ENCODE assay signal across 23 cellular contexts in the genomic region with DNA sequence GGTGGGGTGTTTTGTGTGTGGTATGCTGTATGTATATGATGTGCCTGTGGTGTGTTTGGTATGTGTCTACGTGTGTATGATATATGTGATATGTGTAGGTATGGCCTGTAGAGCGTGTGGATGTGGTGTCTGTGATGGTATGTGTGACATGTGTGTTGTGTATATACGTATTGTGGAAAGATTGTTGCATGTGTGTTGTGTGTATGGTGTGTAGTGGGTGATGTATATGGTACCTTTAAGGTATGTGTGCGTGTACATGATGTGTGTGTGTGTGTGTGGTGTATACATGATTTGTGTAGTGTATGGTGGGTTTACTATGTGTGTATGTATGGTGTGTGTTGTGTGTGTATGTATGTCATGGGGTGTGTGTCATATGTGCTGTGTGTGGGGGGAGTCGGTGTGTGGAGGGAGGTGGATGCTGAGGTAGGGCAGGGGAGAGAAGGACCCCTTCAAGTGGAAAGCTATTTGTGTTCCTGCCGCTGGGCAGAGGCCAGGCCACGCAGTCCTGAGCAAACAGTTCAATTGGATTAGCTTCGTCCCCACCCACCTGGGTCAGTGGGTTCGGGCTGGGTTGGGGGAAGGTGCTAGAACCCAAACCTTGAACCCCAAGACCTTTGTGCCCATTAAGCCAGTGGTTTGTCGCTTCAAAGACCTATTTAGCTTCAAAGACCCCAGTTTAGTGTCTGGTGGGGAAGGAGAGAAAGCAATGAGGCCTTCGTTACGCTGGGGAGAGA. TPM values are rescaled to one million over a fixed set of nuclear protein-coding genes. Genes with fewer than 3 reads are reported as not detected.
"Had no signal": no experiment of that assay in that cellular context is flagged by ENCODE, and none has a peak within 500 bp of the region (broad histone marks: within the 10 kb centered on the region; RNA-seq: fewer than 3 reads in every experiment).

No MANE protein-coding gene starts in this region.

- H3K9me3 ChIP-seq: body of pancreas, transverse colon had no signal

- H3K36me3 ChIP-seq: transverse colon had no signal

- H3K4me3 Mint-ChIP-seq: activated CD4-positive, alpha-beta memory T cell treated with anti-CD3 and anti-CD28 coated beads for 36 hours; activated naive CD8-positive, alpha-beta T cell; activated T-cell treated with anti-CD3 and anti-CD28 coated beads, Interleukin-2, amount 50 U/mL, for 4 hours; central memory CD8-positive, alpha-beta T cell; nephron; stimulated activated memory B cell treated with anti-CD40 and anti-IgM and Interleukin-4, amounts not matched to agents 10 μg/mL and 1 μg/mL and 100 μg/mL, for 72 hours had no signal

- H3K4me1 ChIP-seq: body of pancreas, foreskin keratinocyte, transverse colon had no signal

- H3K4me1 Mint-ChIP-seq: central memory CD8-positive, alpha-beta T cell; nephron; stimulated activated memory B cell treated with anti-CD40 and anti-IgM and Interleukin-4, amounts not matched to agents 10 μg/mL and 1 μg/mL and 100 μg/mL, for 72 hours had no signal

- ATAC-seq: activated T-cell treated with anti-CD3 and anti-CD28 coated beads, Interleukin-2, amount 50 U/mL, for 4 hours; body of pancreas; stimulated activated memory B cell treated with anti-CD40 and anti-IgM and Interleukin-4, amounts not matched to agents 10 μg/mL and 1 μg/mL and 100 μg/mL, for 72 hours had no signal

- DNase-seq: activated CD4-positive, alpha-beta memory T cell treated with anti-CD3 and anti-CD28 coated beads for 36 hours; activated gamma-delta T cell treated with Interleukin-2 at 50 U/mL for 16 hours; activated T-cell treated with anti-CD3 and anti-CD28 coated beads, Interleukin-2, amount 50 U/mL, for 4 hours; amniotic stem cell; body of pancreas; cortex of kidney; effector CD8-positive, alpha-beta T cell; glutamatergic neuron; hypothalamus; stimulated activated CD4-positive, alpha-beta T cell treated with anti-CD3 and anti-CD28 coated beads, Interleukin-2, amount 100 ng/mL, for 48 hours; SW 1271; transverse colon had no signal

- H3K27me3 ChIP-seq: body of pancreas, foreskin keratinocyte, transverse colon had no signal

- H3K27ac ChIP-seq: foreskin keratinocyte, transverse colon had no signal

- H3K4me3 ChIP-seq: body of pancreas, transverse colon had no signal

- H3K27ac Mint-ChIP-seq: activated CD4-positive, alpha-beta memory T cell treated with anti-CD3 and anti-CD28 coated beads for 36 hours; activated naive CD8-positive, alpha-beta T cell; stimulated activated memory B cell treated with anti-CD40 and anti-IgM and Interleukin-4, amounts not matched to agents 10 μg/mL and 1 μg/mL and 100 μg/mL, for 72 hours had no signal

- H3K9me3 Mint-ChIP-seq: activated CD4-positive, alpha-beta memory T cell treated with anti-CD3 and anti-CD28 coated beads for 36 hours; activated T-cell treated with anti-CD3 and anti-CD28 coated beads, Interleukin-2, amount 50 U/mL, for 4 hours; central memory CD8-positive, alpha-beta T cell; nephron; stimulated activated memory B cell treated with anti-CD40 and anti-IgM and Interleukin-4, amounts not matched to agents 10 μg/mL and 1 μg/mL and 100 μg/mL, for 72 hours had no signal

- H3K36me3 Mint-ChIP-seq: activated CD4-positive, alpha-beta memory T cell treated with anti-CD3 and anti-CD28 coated beads for 36 hours; activated naive CD8-positive, alpha-beta T cell; stimulated activated memory B cell treated with anti-CD40 and anti-IgM and Interleukin-4, amounts not matched to agents 10 μg/mL and 1 μg/mL and 100 μg/mL, for 72 hours had no signal

- H3K27me3 Mint-ChIP-seq: activated naive CD8-positive, alpha-beta T cell had no signal

RNA-seq across cellular contexts. Expression of gene TRPV6, which starts 1.9 kb away (rescaled TPM):
- total RNA-seq: activated CD4-positive, alpha-beta memory T cell treated with anti-CD3 and anti-CD28 coated beads for 36 hours; activated T-cell treated with anti-CD3 and anti-CD28 coated beads, Interleukin-2, amount 50 U/mL, for 4 hours; osteoblast; pulmonary artery endothelial cell; SK-MEL-5; T-helper 2 cell treated with Interferon-gamma antibody and Interleukin-4, amounts not matched to agents 100 ng/mL and 5 ng/mL, for 36 hours had no signal

RNA-seq across cellular contexts. Expression of gene TRPV5, which starts 46.1 kb away (rescaled TPM):
- total RNA-seq: activated CD4-positive, alpha-beta memory T cell treated with anti-CD3 and anti-CD28 coated beads for 36 hours; activated T-cell treated with anti-CD3 and anti-CD28 coated beads, Interleukin-2, amount 50 U/mL, for 4 hours; body of pancreas; foreskin keratinocyte; kidney epithelial cell; lower leg skin; osteoblast; pulmonary artery endothelial cell; SK-MEL-5; T-helper 2 cell treated with Interferon-gamma antibody and Interleukin-4, amounts not matched to agents 100 ng/mL and 5 ng/mL, for 36 hours; transverse colon had no signal

RNA-seq across cellular contexts. Expression of gene LLCFC1, which starts 51.8 kb away (rescaled TPM):
- total RNA-seq: activated CD4-positive, alpha-beta memory T cell treated with anti-CD3 and anti-CD28 coated beads for 36 hours; activated T-cell treated with anti-CD3 and anti-CD28 coated beads, Interleukin-2, amount 50 U/mL, for 4 hours; body of pancreas; foreskin keratinocyte; kidney epithelial cell; lower leg skin; osteoblast; pulmonary artery endothelial cell; SK-MEL-5; T-helper 2 cell treated with Interferon-gamma antibody and Interleukin-4, amounts not matched to agents 100 ng/mL and 5 ng/mL, for 36 hours; transverse colon had no signal
